Comparison of ENCODE assay signal across 8 cellular contexts in genomic region chr3:155744626-155745324, GRCh38. TPM values are rescaled to one million over a fixed set of nuclear protein-coding genes. Genes with fewer than 3 reads are reported as not detected.
A peak's percentile ranks its signal among the peaks of the same experiment; 100 is the strongest.
DNase-seq lines count a peak whose midpoint lies in the region; ATAC-seq and TF ChIP-seq lines count a peak whose summit lies in the region.

A gene with protein sequence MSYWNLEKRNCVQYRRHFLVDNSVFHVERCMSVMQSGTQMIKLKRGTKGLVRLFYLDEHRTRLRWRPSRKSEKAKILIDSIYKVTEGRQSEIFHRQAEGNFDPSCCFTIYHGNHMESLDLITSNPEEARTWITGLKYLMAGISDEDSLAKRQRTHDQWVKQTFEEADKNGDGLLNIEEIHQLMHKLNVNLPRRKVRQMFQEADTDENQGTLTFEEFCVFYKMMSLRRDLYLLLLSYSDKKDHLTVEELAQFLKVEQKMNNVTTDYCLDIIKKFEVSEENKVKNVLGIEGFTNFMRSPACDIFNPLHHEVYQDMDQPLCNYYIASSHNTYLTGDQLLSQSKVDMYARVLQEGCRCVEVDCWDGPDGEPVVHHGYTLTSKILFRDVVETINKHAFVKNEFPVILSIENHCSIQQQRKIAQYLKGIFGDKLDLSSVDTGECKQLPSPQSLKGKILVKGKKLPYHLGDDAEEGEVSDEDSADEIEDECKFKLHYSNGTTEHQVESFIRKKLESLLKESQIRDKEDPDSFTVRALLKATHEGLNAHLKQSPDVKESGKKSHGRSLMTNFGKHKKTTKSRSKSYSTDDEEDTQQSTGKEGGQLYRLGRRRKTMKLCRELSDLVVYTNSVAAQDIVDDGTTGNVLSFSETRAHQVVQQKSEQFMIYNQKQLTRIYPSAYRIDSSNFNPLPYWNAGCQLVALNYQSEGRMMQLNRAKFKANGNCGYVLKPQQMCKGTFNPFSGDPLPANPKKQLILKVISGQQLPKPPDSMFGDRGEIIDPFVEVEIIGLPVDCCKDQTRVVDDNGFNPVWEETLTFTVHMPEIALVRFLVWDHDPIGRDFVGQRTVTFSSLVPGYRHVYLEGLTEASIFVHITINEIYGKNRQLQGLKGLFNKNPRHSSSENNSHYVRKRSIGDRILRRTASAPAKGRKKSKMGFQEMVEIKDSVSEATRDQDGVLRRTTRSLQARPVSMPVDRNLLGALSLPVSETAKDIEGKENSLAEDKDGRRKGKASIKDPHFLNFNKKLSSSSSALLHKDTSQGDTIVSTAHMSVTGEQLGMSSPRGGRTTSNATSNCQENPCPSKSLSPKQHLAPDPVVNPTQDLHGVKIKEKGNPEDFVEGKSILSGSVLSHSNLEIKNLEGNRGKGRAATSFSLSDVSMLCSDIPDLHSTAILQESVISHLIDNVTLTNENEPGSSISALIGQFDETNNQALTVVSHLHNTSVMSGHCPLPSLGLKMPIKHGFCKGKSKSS (N-terminal part only) (minus strand): TSS chr3:155745071. CDS start chr3:155704224, 40,847 bp downstream.

- H3K36me3 ChIP-seq in GM23338 (ENCODE audit: insufficient read depth) (no peaks in the 10 kb centered on the region), MG63 (no peaks in the 10 kb centered on the region), SJSA1 (no peaks in the 10 kb centered on the region), adrenal gland (replicated peaks in 1 of 2) (no peaks in the 10 kb centered on the region), heart left ventricle (no peaks in the 10 kb centered on the region), ovary (no peaks in the 10 kb centered on the region)

- no peaks in the 10 kb centered on the region for H3F3A ChIP-seq in GM23338 (replicated peaks; ENCODE audit: low read depth)

- no peaks in the 10 kb centered on the region for H3K9me2 ChIP-seq in GM23338 (ENCODE audit: insufficient read depth)

- peak within 1 kb of the TSS; percentile 97 for H3K4me3 Mint-ChIP-seq in GM23338

- H3K9me3 ChIP-seq in MG63 (no peaks in the 10 kb centered on the region), SJSA1 (replicated peaks) (no peaks in the 10 kb centered on the region), adrenal gland (replicated peaks in 1 of 3) (no peaks in the 10 kb centered on the region), heart left ventricle (no peaks in the 10 kb centered on the region), ovary (no peaks in the 10 kb centered on the region)

- peak within 1 kb of the TSS; percentile 94 for H3K4me2 ChIP-seq in GM23338

- TF ChIP-seq EP300 in ovary (IDR thresholded peaks at IDR 0.05) = no peak

- H3K4me3 ChIP-seq in GM23338 = peak within 1 kb of the TSS; percentile 88
- H3K4me3 ChIP-seq in MG63 = peak within 1 kb of the TSS; percentile 54
- peak within 1 kb of the TSS; percentile 46 for H3K4me3 ChIP-seq in SJSA1
- peak within 1 kb of the TSS in 3 of 4 donors; percentile 45 to 81 (median 59) for H3K4me3 ChIP-seq in adrenal gland
- peak within 1 kb of the TSS; percentile 37 to 77 (median 62) for H3K4me3 ChIP-seq in heart left ventricle
- H3K4me3 ChIP-seq in ovary = peak within 1 kb of the TSS; percentile 46

- H3K9me3 Mint-ChIP-seq in GM23338 = no peaks in the 10 kb centered on the region

- WGBS in adrenal gland, 4 donors = 0 to 1% (median 1%) methylated on average over 15 to 33 of the region's 33 CpGs
- WGBS in heart left ventricle, 4 donors = 1% methylated on average over 16 to 33 of the region's 33 CpGs
- 0 to 1% (median 1%) methylated on average over 33 of the region's 33 CpGs for WGBS in ovary, 3 donors

- TF ChIP-seq CTCF in GM23338 (conservative IDR thresholded peaks at IDR 0.05; ENCODE audit: low read depth in 2 of 2) = no peak
- TF ChIP-seq CTCF in adrenal gland (IDR thresholded peaks at IDR 0.05) = no peak
- TF ChIP-seq CTCF in heart left ventricle (IDR thresholded peaks at IDR 0.05) = no peak
- no peak for TF ChIP-seq CTCF in ovary (IDR thresholded peaks at IDR 0.05)

- H3K79me2 ChIP-seq in GM23338 (replicated peaks; ENCODE audit: insufficient read depth) = peaks cover 40% of the 10 kb centered on the region

- H3K27ac ChIP-seq in GM23338 (ENCODE audit: low read depth) = peak within 1 kb of the TSS; percentile 75; the same call in 1 of the 2 replicates
- H3K27ac ChIP-seq in SJSA1 = no peak within 1 kb of the TSS
- H3K27ac ChIP-seq in adrenal gland = no peak within 1 kb of the TSS
- H3K27ac ChIP-seq in heart left ventricle = no peak within 1 kb of the TSS
- H3K27ac ChIP-seq in ovary = no peak within 1 kb of the TSS

- DNase-seq in DMS53 (lab: John Stamatoyannopoulos, UW) (peak; percentile 90), GM23338 (ENCODE audit: low spot score) (peak; percentile 97), MG63 (peak; percentile 77), SJSA1 (ENCODE audit: low read depth in 1 of 2, low spot score in 2 of 2) (peak; percentile 24 to 48), adrenal gland (peak; percentile 47 to 72 (median 66)), heart left ventricle (peak; percentile 47 to 72 (median 53)), ovary (peak; percentile 27 to 63 (median 53)), cerebellar nuclear complex (lab: John Stamatoyannopoulos, UW) (no peak)

- peaks cover 3% of the 10 kb centered on the region; the same call in 1 of the 2 replicates for H3K27me3 ChIP-seq in GM23338 (ENCODE audit: insufficient read depth)
- H3K27me3 ChIP-seq in MG63 = peaks cover 35% of the 10 kb centered on the region
- H3K27me3 ChIP-seq in SJSA1 (replicated peaks) = no peaks in the 10 kb centered on the region; the same call in 1 of the 2 replicates
- peaks cover 18% of the 10 kb centered on the region for H3K27me3 ChIP-seq in adrenal gland
- peaks cover 5 to 47% (median 16%) of the 10 kb centered on the region in 9 donors for H3K27me3 ChIP-seq in heart left ventricle
- H3K27me3 ChIP-seq in ovary = no peaks in the 10 kb centered on the region

- H3K36me3 Mint-ChIP-seq in GM23338 (ENCODE audit: low read depth) = no peaks in the 10 kb centered on the region

- peak within 1 kb of the TSS; percentile 96 for H3K27ac Mint-ChIP-seq in GM23338

- peaks cover 56% of the 10 kb centered on the region for H3K4me1 Mint-ChIP-seq in GM23338

- H3K4me1 ChIP-seq in GM23338 (ENCODE audit: insufficient read depth) (peaks cover 50% of the 10 kb centered on the region), SJSA1 (replicated peaks) (peaks cover 25% of the 10 kb centered on the region), adrenal gland (replicated peaks in 1 of 2) (peaks cover 0 to 12% of the 10 kb centered on the region in 2 donors), heart left ventricle (peaks cover 0 to 29% (median 5%) of the 10 kb centered on the region in 12 donors), ovary (ENCODE audit: insufficient read depth) (peaks cover 1% of the 10 kb centered on the region)

- TF ChIP-seq POLR2A in adrenal gland (IDR thresholded peaks at IDR 0.05) (no peak), heart left ventricle (IDR thresholded peaks at IDR 0.05) (no peak), ovary (IDR thresholded peaks at IDR 0.05) (no peak)

- no peaks in the 10 kb centered on the region; the same call in 1 of the 2 replicates for H4K20me1 ChIP-seq in GM23338 (replicated peaks; ENCODE audit: insufficient read depth)

- H2AFZ ChIP-seq in GM23338 = peak within 1 kb of the TSS; percentile 79; the same call in 1 of the 2 replicates

- peaks cover 13% of the 10 kb centered on the region for H3K27me3 Mint-ChIP-seq in GM23338 (ENCODE audit: insufficient read depth, low read depth, poor library complexity)

- ATAC-seq in GM23338 (peak; percentile 76), heart left ventricle (peak; percentile 79 to 92 (median 89))

- intact Hi-C loops in adrenal gland (cut with DNase I) = no loop called here
- intact Hi-C loops in heart left ventricle (cut with DNase I) = loop anchor here in 1 of 10 donors (10.0 kb wide), 1 partner anchor 130 kb away; the partner anchor contains the start of gene GMPS
- intact Hi-C loops in ovary (cut with DNase I) = no loop called here

RNA-seq across cellular contexts. Expression of the gene that starts here (rescaled TPM):
- 24.4 and 25.3 TPM in 2 replicates for total RNA-seq in GM23338 (2014; rRNA removed; shearing (Covaris generic))
- polyA plus RNA-seq in GM23338 (2016; fragmentation: Nextera tagmentation; extraction: Ambion mirVana) (7.1 and 8.1 TPM in 2 replicates), adrenal gland (under 1 TPM; 0.07 to 0.09 (median 0.08) TPM), heart left ventricle (under 1 TPM; 0.07 to 0.23 TPM), ovary (under 1 TPM; 0.04 to 0.12 TPM)
- total RNA-seq in MG63 (2014; rRNA removed; shearing (Covaris generic); ENCODE audit: low replicate concordance) = not detected in 2 replicates
- 0.13 and 0.28 TPM in 2 replicates for total RNA-seq in SJSA1 (2014; rRNA removed; shearing (Covaris generic))
- total RNA-seq in adrenal gland (under 1 TPM in 6 of 8 donors, not detected in 2; under 0.01 to 0.26 (median 0.11) TPM), heart left ventricle (1 to 10 TPM in 1 of 9 donors, under 1 TPM in 8; 0.09 to 2.7 (median 0.24) TPM), ovary (1 to 10 TPM in 3 of 7 donors, under 1 TPM in 4; 0.23 to 6.3 (median 0.83) TPM)

Comparison
In these comparisons a context has a peak if more than half of its experiments do, and no peak if none do; other contexts are left out.
1. Peak in DNase-seq and H3K4me3 ChIP-seq in MG63; RNA of the gene not detected or under 1 TPM.
2. Peak in DNase-seq and H3K4me3 ChIP-seq in SJSA1; RNA of the gene not detected or under 1 TPM.
3. Peak in DNase-seq and H3K4me3 ChIP-seq in adrenal gland; RNA of the gene not detected or under 1 TPM.
4. DNase-seq: peak in DMS53 (single experiment), GM23338 (single experiment), heart left ventricle (5 of 5) and ovary (5 of 5); none in cerebellar nuclear complex (0 of 2).
5. Peak in every context shown above with its lines, with median percentiles within 50 percentile points of each other: H3K4me3 ChIP-seq.